In the genomic region with DNA sequence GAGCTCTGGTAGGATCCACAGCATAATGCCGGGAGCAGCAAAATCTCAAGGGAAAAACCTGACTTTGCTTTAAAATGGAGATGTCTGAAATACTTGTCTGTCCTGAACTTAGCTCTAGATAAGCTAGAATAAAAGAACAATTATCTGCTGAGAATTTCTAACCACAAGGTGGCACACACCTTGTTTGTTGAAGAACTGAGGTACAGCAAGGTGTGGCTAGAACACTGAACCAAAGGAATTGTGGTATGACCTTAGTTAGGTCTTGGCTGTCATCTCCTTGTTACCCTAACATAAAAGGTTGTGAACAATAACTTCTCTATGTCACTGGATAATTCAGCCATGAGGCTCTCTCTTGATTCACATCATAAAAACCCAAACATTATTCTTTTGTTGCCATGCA, we compare ENCODE assay signal across 16 cellular contexts.
DNase-seq lines count a peak whose midpoint lies in the region; ATAC-seq and TF ChIP-seq lines count a peak whose summit lies in the region.
"Had no signal": no experiment of that assay in that cellular context is flagged by ENCODE, and none has a peak within 500 bp of the region (broad histone marks: within the 10 kb centered on the region; RNA-seq: fewer than 3 reads in every experiment).

No MANE protein-coding gene starts in this region.

- H3K9ac ChIP-seq in OCI-LY3 (ENCODE audit: low read length) = no peak overlapping the region

- H3K4me3 ChIP-seq in OCI-LY3 (ENCODE audit: low read length) = no peak overlapping the region
- no peak overlapping the region for H3K4me3 ChIP-seq in thoracic aorta
- no peak overlapping the region for H3K4me3 ChIP-seq in SJCRH30

- H4K20me1 ChIP-seq in OCI-LY3 (ENCODE audit: insufficient read depth, low read length) = no peaks in the 10 kb centered on the region

- H3K4me1 ChIP-seq in OCI-LY3 (ENCODE audit: low read length) (no peaks in the 10 kb centered on the region), thoracic aorta (ENCODE audit: control insufficient read depth in 1 of 2, low read depth in 2 of 2) (peaks cover 12 to 33% of the 10 kb centered on the region in 2 donors), SJCRH30 (no peaks in the 10 kb centered on the region)

- no peak overlapping the region for H2AFZ ChIP-seq in OCI-LY3 (ENCODE audit: low read depth, low read length)

- peak; percentile 34 for TF ChIP-seq CTCF in OCI-LY3 (IDR thresholded peaks at IDR 0.05; ENCODE audit: low read depth, low read length)
- TF ChIP-seq CTCF in thoracic aorta (IDR thresholded peaks at IDR 0.05) = no peak

- no peaks in the 10 kb centered on the region for H3K79me2 ChIP-seq in OCI-LY3 (ENCODE audit: low read length)

- peaks cover 23% of the 10 kb centered on the region for H3K27me3 ChIP-seq in OCI-LY3 (ENCODE audit: low read depth, low read length)
- no peaks in the 10 kb centered on the region for H3K27me3 ChIP-seq in thoracic aorta (replicated peaks; ENCODE audit: insufficient read depth)
- H3K27me3 ChIP-seq in SJCRH30 = 0 out of 2 replicates have a peak, but pooled peaks cover 3% of the 10 kb centered on the region
- H3K27me3 ChIP-seq: dorsolateral prefrontal cortex had no signal

- ATAC-seq in esophagus mucosa (peak; percentile 88), thoracic aorta (ENCODE audit: insufficient number of reproducible peaks, low FRiP score, low read depth) (peak; percentile 20), GM21619 (IDR thresholded peaks at IDR 0.05; ENCODE audit: unreplicated experiment) (no peak)

- H3K36me3 ChIP-seq in OCI-LY3 (replicated peaks; ENCODE audit: low read depth, low read length) = no peaks in the 10 kb centered on the region
- H3K36me3 ChIP-seq in thoracic aorta = no peaks in the 10 kb centered on the region
- H3K36me3 ChIP-seq in SJCRH30 = no peaks in the 10 kb centered on the region

- no peak overlapping the region for H3K4me2 ChIP-seq in OCI-LY3 (ENCODE audit: low read length)

- H3K27ac ChIP-seq in OCI-LY3 (ENCODE audit: low read length) (no peak overlapping the region), thoracic aorta (no peak overlapping the region), SJCRH30 (no peak overlapping the region)

- peak; percentile 17 for DNase-seq in DMS 273 (lab: John Stamatoyannopoulos, UW; ENCODE audit: unreplicated experiment)
- no peak for DNase-seq in DMS 273 treated with DMSO at 0.1 percent for 48 hours (lab: John Stamatoyannopoulos, UW)
- no peak for DNase-seq in thoracic aorta (ENCODE audit: low spot score)
- no peak for DNase-seq in SJCRH30
- DNase-seq in activated gamma-delta T cell (lab: John Stamatoyannopoulos, UW) = no peak
- DNase-seq: 8988T; activated naive CD8-positive, alpha-beta T cell treated with anti-CD3 and anti-CD28 coated beads, Interleukin-2, amount 10 ng/mL, durations not matched to agents 7 days and 5 days; DMS79; dorsolateral prefrontal cortex; glutamatergic neuron; NCI-H1048; NCI-H510A treated with DMSO at 0.1 percent for 48 hours; stimulated activated CD4-positive, alpha-beta T cell treated with anti-CD3 and anti-CD28 coated beads, Interleukin-4, amount 100 ng/mL, for 24 hours had no signal

- no peaks in the 10 kb centered on the region for H3K9me3 ChIP-seq in OCI-LY3 (ENCODE audit: insufficient read depth, low read length)
- H3K9me3 ChIP-seq in thoracic aorta = no peaks in the 10 kb centered on the region
- H3K9me3 ChIP-seq in SJCRH30 (replicated peaks) = no peaks in the 10 kb centered on the region
